Comparison of ENCODE assay signal across 16 cellular contexts in the genomic region with DNA sequence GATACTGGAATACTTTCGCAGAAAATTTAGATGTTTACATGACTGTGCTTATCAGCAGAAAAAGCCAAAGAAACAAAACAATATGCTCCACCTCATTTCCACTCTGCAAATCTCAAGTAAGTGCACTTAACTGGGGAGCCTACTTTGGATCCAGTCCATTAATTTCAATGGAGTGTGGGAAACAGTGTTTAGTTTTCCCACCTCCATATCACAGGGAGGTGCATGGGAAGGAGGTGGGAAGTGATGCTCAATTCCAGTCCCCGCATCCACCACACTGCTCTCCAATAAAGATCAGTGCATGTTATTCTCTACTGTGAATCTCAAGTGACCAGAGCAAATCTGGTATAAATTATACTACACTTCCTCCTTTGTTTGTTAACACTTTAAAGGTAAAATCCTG.
"Had no signal": no experiment of that assay in that cellular context is flagged by ENCODE, and none has a peak within 500 bp of the region (broad histone marks: within the 10 kb centered on the region; RNA-seq: fewer than 3 reads in every experiment).

No MANE protein-coding gene starts in this region.

- H3K36me3 Mint-ChIP-seq: memory B cell had no signal

- H3K27ac Mint-ChIP-seq: activated CD8-positive, alpha-beta memory T cell treated with anti-CD3 and anti-CD28 coated beads, Interleukin-2, amount 10 ng/mL, durations not matched to agents 7 days and 5 days; activated naive CD8-positive, alpha-beta T cell treated with anti-CD3 and anti-CD28 coated beads for 36 hours; activated T-cell treated with anti-CD3 and anti-CD28 coated beads, Interleukin-2, amount 50 U/mL, for 24 hours; memory B cell; nephron had no signal

- H3K27ac ChIP-seq: spleen had no signal

- H3K4me3 Mint-ChIP-seq: activated CD8-positive, alpha-beta memory T cell treated with anti-CD3 and anti-CD28 coated beads, Interleukin-2, amount 10 ng/mL, durations not matched to agents 7 days and 5 days; activated naive CD8-positive, alpha-beta T cell treated with anti-CD3 and anti-CD28 coated beads for 36 hours; activated T-cell treated with anti-CD3 and anti-CD28 coated beads, Interleukin-2, amount 50 U/mL, for 24 hours; memory B cell had no signal

- H3K4me1 Mint-ChIP-seq: memory B cell had no signal

- H3K9me3 ChIP-seq: left ventricle myocardium inferior, spleen had no signal

- H3K36me3 ChIP-seq: left ventricle myocardium inferior, spleen had no signal

- DNase-seq: activated CD4-positive, alpha-beta T cell treated with anti-CD3 and anti-CD28 coated beads, Interleukin-2, amount 50 U/mL, for 4 hours; activated CD8-positive, alpha-beta memory T cell treated with anti-CD3 and anti-CD28 coated beads, Interleukin-2, amount 10 ng/mL, durations not matched to agents 7 days and 5 days; activated gamma-delta T cell; activated naive CD8-positive, alpha-beta T cell treated with anti-CD3 and anti-CD28 coated beads for 36 hours; activated T-cell treated with anti-CD3 and anti-CD28 coated beads, Interleukin-2, amount 50 U/mL, for 24 hours; foreskin melanocyte; head of caudate nucleus; left ventricle myocardium inferior; spleen; stimulated activated CD4-positive, alpha-beta T cell treated with anti-CD3 and anti-CD28 coated beads, Interleukin-2, amount 100 ng/mL, for 24 hours; stimulated activated naive CD4-positive, alpha-beta T cell; substantia nigra; trophoblast cell had no signal

- ATAC-seq: activated CD8-positive, alpha-beta memory T cell treated with anti-CD3 and anti-CD28 coated beads, Interleukin-2, amount 10 ng/mL, durations not matched to agents 7 days and 5 days; sciatic nerve had no signal

- H3K4me3 ChIP-seq: spleen had no signal

- H3K9me3 Mint-ChIP-seq: activated naive CD8-positive, alpha-beta T cell treated with anti-CD3 and anti-CD28 coated beads for 36 hours; activated T-cell treated with anti-CD3 and anti-CD28 coated beads, Interleukin-2, amount 50 U/mL, for 24 hours; memory B cell had no signal
